Comparison of ENCODE assay signal across 8 cellular contexts in the genomic region with DNA sequence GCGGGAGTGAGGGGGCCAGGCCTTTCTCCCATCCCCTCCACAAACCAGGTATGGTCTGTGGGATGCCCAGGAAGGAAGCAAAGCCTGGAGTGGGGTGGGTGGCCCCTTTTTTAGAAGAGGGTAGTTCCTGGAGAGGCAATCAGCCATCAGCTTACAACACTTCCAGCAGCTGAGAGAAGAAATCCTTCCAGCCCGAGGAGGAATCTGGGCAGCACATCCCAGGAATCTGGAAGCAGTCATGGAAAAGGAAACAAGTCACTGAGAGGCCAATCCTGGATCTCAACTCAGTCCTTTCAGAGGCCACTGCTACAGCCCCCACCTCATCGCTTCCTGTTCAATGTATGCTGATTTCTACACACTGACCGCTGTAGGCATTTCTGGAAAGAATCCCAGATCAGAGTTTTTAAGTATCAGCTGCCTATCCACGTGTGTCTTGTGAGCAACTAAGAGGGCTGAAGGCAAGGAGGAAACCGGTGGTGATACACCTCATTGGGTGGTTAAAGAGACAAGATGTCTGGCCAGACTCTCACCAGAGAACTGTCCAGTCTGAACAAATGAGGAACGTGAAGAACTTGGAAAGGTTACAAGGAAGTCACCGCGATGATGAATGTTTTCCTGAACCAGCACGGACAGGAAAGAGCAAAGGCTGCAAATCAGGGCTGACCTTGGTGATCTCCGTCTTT. TPM values are rescaled to one million over a fixed set of nuclear protein-coding genes. Genes with fewer than 3 reads are reported as not detected.
DNase-seq lines count a peak whose midpoint lies in the region; FAIRE-seq and TF ChIP-seq lines count a peak whose summit lies in the region.

No MANE protein-coding gene starts in this region.

- no peak overlapping the region for H3K9ac ChIP-seq in H1 (replicated peaks in 1 of 4; ENCODE audit: extremely low read depth in 1 of 4, low read depth in 3 of 4, low read length in 3 of 4)

- no peak overlapping the region for H3K18ac ChIP-seq in H1 (ENCODE audit: extremely low read depth, low read length)

- no peaks in the 10 kb centered on the region for H4K20me1 ChIP-seq in H1 (replicated peaks in 1 of 2; ENCODE audit: control insufficient read depth in 1 of 2, insufficient read depth in 2 of 2, low read length in 2 of 2)

- no peak overlapping the region for H3K4me2 ChIP-seq in H1 (ENCODE audit: insufficient read depth in 1 of 2, low read depth in 2 of 2, low read length in 2 of 2)

- H3K9me3 ChIP-seq in H1 (ENCODE audit: insufficient read depth in 2 of 2, low read depth in 1 of 2, low read length in 1 of 2) (no peaks in the 10 kb centered on the region), muscle layer of duodenum (ENCODE audit: control insufficient read depth in 1 of 2, low read length in 2 of 2) (no peaks in the 10 kb centered on the region)

- H4K5ac ChIP-seq in H1 (ENCODE audit: insufficient read length, low read depth, low read length): no peak overlapping the region

- no peak for TF ChIP-seq POLR2A in H1 (IDR thresholded peaks at IDR 0.05; ENCODE audit: control extremely low read depth in 1 of 2, low read depth in 2 of 2, low read length in 2 of 2)

- no peaks in the 10 kb centered on the region for H3K79me1 ChIP-seq in H1 (ENCODE audit: low read depth, low read length)

- POLR2A ChIA-PET in H1 (lab: Charles Lee; ENCODE audit: partially characterized antibody): no interaction called here
- POLR2A ChIA-PET in HEK293T (lab: Yijun Ruan, JAX): no interaction called here

- TF ChIP-seq EP300 in H1 (IDR thresholded peaks at IDR 0.05; ENCODE audit: borderline replicate concordance in 1 of 2, low read depth in 2 of 2, low read length in 2 of 2): no peak

- no peak overlapping the region for H2BK15ac ChIP-seq in H1 (ENCODE audit: low read length)

- 86% methylated on average over 11 of the region's 11 CpGs; no CpG with 5 or more reads in 1 of the 2 experiments for WGBS in H1 (ENCODE audit: extremely low coverage in 1 of 2, insufficient coverage in 1 of 2, insufficient read length in 1 of 2, insufficient replicate concordance in 2 of 2, low coverage in 1 of 2, low lambda C conversion rate in 2 of 2, missing lambda C conversion rate in 1 of 2), 2 experiments

- H3K23me2 ChIP-seq in H1 (ENCODE audit: low read depth, low read length): no peaks in the 10 kb centered on the region

- no peak overlapping the region for H3K4ac ChIP-seq in H1 (replicated peaks; ENCODE audit: insufficient read length, low read depth, low read length)

- CTCF ChIA-PET in H1 (lab: Charles Lee; ENCODE audit: partially characterized antibody): interaction anchor here (0.6 to 1.6 kb wide), 5 partner anchors 8 to 188 kb away, joined by 3 to 5 read pairs (median 3); no protein-coding TSS in a partner anchor
- CTCF ChIA-PET in HEK293T (lab: Yijun Ruan, JAX): no interaction called here

- H3K56ac ChIP-seq in H1 (replicated peaks; ENCODE audit: insufficient read length, low read depth, low read length): no peak overlapping the region

- no peak for TF ChIP-seq RAD21 in H1 (IDR thresholded peaks at IDR 0.05 in 1 of 2, conservative IDR thresholded peaks at IDR 0.05 in 1 of 2; ENCODE audit: low read depth in 2 of 2, low read length in 2 of 2)

- no peak overlapping the region for H2AK5ac ChIP-seq in H1 (ENCODE audit: low read depth, low read length)

- no peak overlapping the region for H4K91ac ChIP-seq in H1 (replicated peaks; ENCODE audit: insufficient read length, low read length)

- no peak for FAIRE-seq in H1 (lab: Jason Lieb, UNC)

- H3K4me3 ChIP-seq in H1 (ENCODE audit: extremely low read depth in 1 of 4, insufficient read depth in 2 of 4, low read depth in 3 of 4, low read length in 4 of 4) (no peak overlapping the region), muscle layer of duodenum (ENCODE audit: low read depth in 1 of 2, low read length in 2 of 2) (peak overlapping the region; percentile 7 to 28)

- H3K14ac ChIP-seq in H1 (ENCODE audit: insufficient read length): no peak overlapping the region

- H3K4me1 ChIP-seq in H1 (replicated peaks in 1 of 4; ENCODE audit: control insufficient read depth in 3 of 4, insufficient read depth in 4 of 4, low read length in 3 of 4) (no peaks in the 10 kb centered on the region), muscle layer of duodenum (ENCODE audit: control insufficient read depth in 1 of 2, insufficient read depth in 2 of 2, low read length in 2 of 2) (peaks cover 13 to 33% of the 10 kb centered on the region in 2 donors)

- peak overlapping the region; percentile 35; the same call in 1 of the 2 replicates for H2AFZ ChIP-seq in H1 (ENCODE audit: low read length)

- H3K27me3 ChIP-seq in H1 (replicated peaks in 1 of 4; ENCODE audit: control insufficient read depth in 3 of 4, extremely low read depth in 1 of 4, insufficient read depth in 3 of 4, low read length in 3 of 4) (no peaks in the 10 kb centered on the region), muscle layer of duodenum (ENCODE audit: low read depth, low read length) (no peaks in the 10 kb centered on the region)

- DNase-seq in AG09319 (ENCODE audit: extremely low read depth, low read depth) (peak; percentile 85), NCI-H460 (ENCODE audit: extremely low read depth, low read depth) (peak; percentile 12), H1 (ENCODE audit: low read depth in 1 of 2, low spot score in 2 of 2) (no peak), DMS114 treated with DMSO at 0.1 percent for 48 hours (lab: John Stamatoyannopoulos, UW; ENCODE audit: unreplicated experiment) (no peak), HEK293T (ENCODE audit: extremely low spot score) (no peak), hippocampal formation (lab: John Stamatoyannopoulos, UW) (no peak), NCI-H146 treated with DMSO at 0.1 percent for 48 hours (lab: John Stamatoyannopoulos, UW; ENCODE audit: unreplicated experiment) (no peak)

- H4K8ac ChIP-seq in H1 (ENCODE audit: extremely low read depth, insufficient read depth, low read length): no peak overlapping the region

- H3K27ac ChIP-seq in H1 (ENCODE audit: low read depth, low read length): no peak overlapping the region
- peak overlapping the region; percentile 67 for H3K27ac ChIP-seq in muscle layer of duodenum (ENCODE audit: low read length)

- TF ChIP-seq CTCF in AG09319 (IDR thresholded peaks at IDR 0.05; ENCODE audit: low read depth, low read length): no peak
- no peak for TF ChIP-seq CTCF in H1 (IDR thresholded peaks at IDR 0.05; ENCODE audit: control extremely low read depth in 1 of 3, insufficient read depth in 1 of 3, low read depth in 1 of 3, low read length in 3 of 3)

- H2BK20ac ChIP-seq in H1 (ENCODE audit: low read length): no peak overlapping the region

- no peak overlapping the region for H2BK120ac ChIP-seq in H1 (replicated peaks; ENCODE audit: low read depth, low read length)

- H3K23ac ChIP-seq in H1 (ENCODE audit: insufficient read length): no peak overlapping the region

- H3K79me2 ChIP-seq in H1 (ENCODE audit: control insufficient read depth in 1 of 2, insufficient read depth in 2 of 2, low read length in 2 of 2): no peaks in the 10 kb centered on the region

- H3K36me3 ChIP-seq in H1 (ENCODE audit: control insufficient read depth in 2 of 4, insufficient read depth in 4 of 4, low read length in 3 of 4) (no peaks in the 10 kb centered on the region), muscle layer of duodenum (ENCODE audit: control insufficient read depth in 1 of 2, insufficient read depth in 2 of 2, low read length in 2 of 2) (no peaks in the 10 kb centered on the region)

- H2BK12ac ChIP-seq in H1 (ENCODE audit: low read depth, low read length): no peak overlapping the region

- H2BK5ac ChIP-seq in H1 (ENCODE audit: low read depth, low read length): no peak overlapping the region

TF ChIP-seq in H1, 55 proteins besides CTCF, POLR2A, EP300 and RAD21 (continues in another document):
- TF ChIP-seq RNF2 (IDR thresholded peaks at IDR 0.05; ENCODE audit: borderline replicate concordance, low read depth, low read length, missing control alignments, poor library complexity, severe bottlenecking) (no peak), BRCA1 (IDR thresholded peaks at IDR 0.05; ENCODE audit: low read depth, low read length) (no peak), TBP (IDR thresholded peaks at IDR 0.05; ENCODE audit: low read depth, low read length) (no peak), CREB1 (IDR thresholded peaks at IDR 0.05) (no peak), EZH2 (IDR thresholded peaks at IDR 0.05; ENCODE audit: low read depth, low read length, severe bottlenecking) (no peak), BACH1 (IDR thresholded peaks at IDR 0.05; ENCODE audit: low read length) (no peak), SIRT6 (IDR thresholded peaks at IDR 0.05; ENCODE audit: low read length) (no peak), RBBP5 (IDR thresholded peaks at IDR 0.05; ENCODE audit: borderline replicate concordance, low read depth, low read length) (no peak), EGR1 (IDR thresholded peaks at IDR 0.05; ENCODE audit: borderline replicate concordance, low read depth, low read length) (no peak)

TF ChIP-seq in HEK293T, 16 proteins besides CTCF, POLR2A, EP300 and RAD21 (continues in another document):
- TF ChIP-seq FOXA1 (IDR thresholded peaks at IDR 0.05): no peak
- no peak for TF ChIP-seq PKNOX1 (IDR thresholded peaks at IDR 0.05)
- no peak for TF ChIP-seq NFRKB (IDR thresholded peaks at IDR 0.05)
- TF ChIP-seq FOXK2 (IDR thresholded peaks at IDR 0.05): no peak
- no peak for TF ChIP-seq SP1 (IDR thresholded peaks at IDR 0.05)
- TF ChIP-seq FOXM1 (IDR thresholded peaks at IDR 0.05; ENCODE audit: borderline replicate concordance): no peak
- TF ChIP-seq TARDBP (IDR thresholded peaks at IDR 0.05): no peak
- TF ChIP-seq ARNT (IDR thresholded peaks at IDR 0.05): no peak
- no peak for TF ChIP-seq ZNF384 (IDR thresholded peaks at IDR 0.05)

RNA-seq across cellular contexts. Expression of gene GPCPD1, which starts 46.5 kb away (rescaled TPM):
- total RNA-seq in NCI-H460 (2014; rRNA removed; shearing (Covaris generic)): 4.4 and 6.0 TPM in 2 replicates
- polyA plus RNA-seq in NCI-H460 (2014; cell fraction: nucleus; rRNA removed): 17.0 and 29.4 TPM in 2 replicates
- 6.3 and 6.8 TPM in 2 replicates for total RNA-seq in H1 (2021; fragmentation: NEBNext Ultra II Directional; extraction: Animal tissue kit (Norgen Biotek cat#: 25700))
- 2.8 and 4.5 TPM in 2 replicates for polyA plus RNA-seq in H1 (2011; rRNA removed)
- polyA plus RNA-seq in H1 (2011; cell fraction: cytosol; rRNA removed): 3.7 TPM
- polyA plus RNA-seq in H1 (2011; cell fraction: nucleus; rRNA removed): 4.1 TPM
- polyA plus RNA-seq in H1 (2012, experiment 1 of 2): 3.2 to 6.9 TPM (median 4.7 TPM) in 4 replicates
- 0.30 TPM for polyA plus RNA-seq in H1 (2012, experiment 2 of 2)
- polyA plus RNA-seq in H1 (2013, experiment 1 of 2): 3.3 TPM
- polyA plus RNA-seq in H1 (2013, experiment 2 of 2): 2.8 TPM
- 5.8 and 8.0 TPM in 2 replicates for polyA minus RNA-seq in H1 (2011; rRNA and poly(A)+ RNA removed)
- polyA minus RNA-seq in H1 (2011; cell fraction: cytosol; rRNA and poly(A)+ RNA removed): 4.9 TPM
- 7.2 TPM for polyA minus RNA-seq in H1 (2011; cell fraction: nucleus; rRNA and poly(A)+ RNA removed)

Comparison
In these comparisons a context has a peak if more than half of its experiments do, and no peak if none do; other contexts are left out.
1. DNase-seq: peak in AG09319 (single experiment) and NCI-H460 (single experiment); none in H1 (0 of 2), DMS114 treated with DMSO at 0.1 percent for 48 hours (single experiment), HEK293T (single experiment), hippocampal formation (0 of 2) and NCI-H146 treated with DMSO at 0.1 percent for 48 hours (single experiment).
2. H3K4me3 ChIP-seq: peak in muscle layer of duodenum (2 of 2); none in H1 (0 of 4).